Comparison of ENCODE assay signal across 1 cellular context in genomic region chr17:37488009-37488604, GRCh38.
A peak's percentile ranks its signal among the peaks of the same experiment; 100 is the strongest.
TF ChIP-seq lines count a peak whose summit lies in the region.

No MANE protein-coding gene starts in this region.

TF ChIP-seq in HepG2, 621 proteins besides CTCF, POLR2A, EP300 and RAD21 (continued from another document and continues in another):
- TF ChIP-seq ZBTB49 (CRISPR knock-in tag; IDR thresholded peaks at IDR 0.05; ENCODE audit: borderline replicate concordance) (no peak), ZNF879 (CRISPR knock-in tag; IDR thresholded peaks at IDR 0.05) (no peak), NR2F6 (IDR thresholded peaks at IDR 0.05) (peak; percentile 10; the same call in 1 of the 2 replicates), NR2F6 (CRISPR knock-in tag; IDR thresholded peaks at IDR 0.05) (peak; percentile 34; the same call in 1 of the 2 replicates), THAP8 (CRISPR knock-in tag; IDR thresholded peaks at IDR 0.05; ENCODE audit: borderline replicate concordance) (no peak), PHF5A (CRISPR knock-in tag; IDR thresholded peaks at IDR 0.05; ENCODE audit: low read depth, unreplicated experiment) (peak; percentile 81), TEF (CRISPR knock-in tag; IDR thresholded peaks at IDR 0.05) (no peak), BRD4 (CRISPR knock-in tag; IDR thresholded peaks at IDR 0.05) (no peak), ZBED4 (CRISPR knock-in tag; IDR thresholded peaks at IDR 0.05; ENCODE audit: borderline replicate concordance) (0 out of 2 replicates have a peak, but pooled peaks have one; percentile 34), KDM2A (CRISPR knock-in tag; IDR thresholded peaks at IDR 0.05; ENCODE audit: borderline replicate concordance, low read depth) (no peak), FOXP1 (IDR thresholded peaks at IDR 0.05) (peak; percentile 88), FOXP1 (CRISPR knock-in tag; IDR thresholded peaks at IDR 0.05) (peak; percentile 88), HOMEZ (CRISPR knock-in tag; IDR thresholded peaks at IDR 0.05; ENCODE audit: low read depth) (peak; percentile 63; the same call in 1 of the 2 replicates), PITX1 (CRISPR knock-in tag; IDR thresholded peaks at IDR 0.05) (no peak), ZGPAT (CRISPR knock-in tag; IDR thresholded peaks at IDR 0.05) (peak; percentile 62; the same call in 1 of the 2 replicates), ARHGAP35 (CRISPR knock-in tag; IDR thresholded peaks at IDR 0.05; ENCODE audit: borderline replicate concordance) (no peak), FUBP1 (CRISPR knock-in tag; IDR thresholded peaks at IDR 0.05; ENCODE audit: borderline replicate concordance) (no peak), HCFC1 (IDR thresholded peaks at IDR 0.05; ENCODE audit: low read depth, low read length) (no peak), AHDC1 (CRISPR knock-in tag; IDR thresholded peaks at IDR 0.05; ENCODE audit: borderline replicate concordance) (peak; percentile 52; the same call in 1 of the 2 replicates), NAIF1 (CRISPR knock-in tag; IDR thresholded peaks at IDR 0.05; ENCODE audit: borderline replicate concordance) (no peak), REXO4 (CRISPR knock-in tag; IDR thresholded peaks at IDR 0.05; ENCODE audit: borderline replicate concordance) (no peak), FOXP4 (CRISPR knock-in tag; IDR thresholded peaks at IDR 0.05) (peak; percentile 88), HHEX (CRISPR knock-in tag; IDR thresholded peaks at IDR 0.05) (peak; percentile 48; the same call in 1 of the 2 replicates), RELA (CRISPR knock-in tag; IDR thresholded peaks at IDR 0.05) (no peak), ZNF549 (CRISPR knock-in tag; IDR thresholded peaks at IDR 0.05) (no peak), RXRA (CRISPR knock-in tag; IDR thresholded peaks at IDR 0.05) (no peak; the same call in 1 of the 2 replicates), ZNF704 (CRISPR knock-in tag; IDR thresholded peaks at IDR 0.05; ENCODE audit: borderline replicate concordance) (no peak), MTA3 (CRISPR knock-in tag; IDR thresholded peaks at IDR 0.05) (no peak), ZBTB33 (CRISPR knock-in tag; IDR thresholded peaks at IDR 0.05) (no peak)
